11 cellular contexts compared by ENCODE assay signal in genomic region chr3:4943553-4943952, GRCh38. TPM values are rescaled to one million over a fixed set of nuclear protein-coding genes. Genes with fewer than 3 reads are reported as not detected.
DNase-seq lines count a peak whose midpoint lies in the region; ATAC-seq, FAIRE-seq and TF ChIP-seq lines count a peak whose summit lies in the region.
"Had no signal": no experiment of that assay in that cellular context is flagged by ENCODE, and none has a peak within 500 bp of the region (broad histone marks: within the 10 kb centered on the region; RNA-seq: fewer than 3 reads in every experiment).

No MANE protein-coding gene starts in this region.

- BruUV-seq in MCF 10A (replicated peaks; lab: Mats Ljungman, UMichigan) = no TSS peak

- peak; percentile 24 for DNase-seq in MCF 10A (ENCODE audit: unreplicated experiment)
- DNase-seq in breast epithelium (ENCODE audit: low spot score in 2 of 2) = no peak
- DNase-seq in urothelium cell line (ENCODE audit: low spot score) = peak; percentile 21
- DNase-seq in activated naive CD4-positive, alpha-beta T cell treated with anti-CD3 and anti-CD28 coated beads, Interleukin-2, amount 10 ng/mL, durations not matched to agents 7 days and 5 days = no peak
- DNase-seq: stimulated activated CD4-positive, alpha-beta T cell treated with anti-CD3 and anti-CD28 coated beads, Interleukin-12 subunit alpha, Interleukin-12 subunit beta, amount 100 ng/mL, for 4 hours had no signal

- no peak for TF ChIP-seq EP300 in gastroesophageal sphincter (IDR thresholded peaks at IDR 0.05)

- CTCF ChIA-PET in MCF 10A (lab: Yijun Ruan, JAX) = interaction anchor here (0.6 to 1.3 kb wide), 3 partner anchors 11 to 16 kb away, joined by 3 to 4 read pairs (median 3); no protein-coding TSS in a partner anchor
- CTCF ChIA-PET in activated naive CD4-positive, alpha-beta T cell treated with anti-CD3 and anti-CD28 coated beads, Interleukin-2, amount 10 ng/mL, durations not matched to agents 7 days and 5 days (lab: Charles Lee) = no interaction called here

- intact Hi-C loops in MCF 10A (cut with micrococcal nuclease) (no loop called here), breast epithelium (cut with DNase I; ENCODE audit: low total_unique reads) (no loop called here)

- no peaks in the 10 kb centered on the region for H3K4me1 ChIP-seq in breast epithelium
- H3K4me1 ChIP-seq in gastroesophageal sphincter = no peaks in the 10 kb centered on the region

- H3K27me3 Mint-ChIP-seq in MCF 10A (ENCODE audit: insufficient read depth, unreplicated experiment) = no peaks in the 10 kb centered on the region
- H3K27me3 Mint-ChIP-seq in activated naive CD4-positive, alpha-beta T cell treated with anti-CD3 and anti-CD28 coated beads, Interleukin-2, amount 10 ng/mL, durations not matched to agents 7 days and 5 days = peaks cover 3% of the 10 kb centered on the region
- no peaks in the 10 kb centered on the region for H3K27me3 Mint-ChIP-seq in activated T-helper 17 cell treated with anti-CD3 and anti-CD28 coated beads, Interleukin-2, amount 50 U/mL, for 72 hours
- H3K27me3 Mint-ChIP-seq: activated naive CD4-positive, alpha-beta T cell treated with anti-CD3 and anti-CD28 coated beads, Interleukin-2, amount 50 U/mL, for 24 hours; natural killer cell treated with Interleukin-12 subunit alpha and Interleukin-12 subunit beta and Interleukin-15 and Interleukin-18, amount 100 ng/mL, for 72 hours had no signal

- H3K9me3 Mint-ChIP-seq in MCF 10A (ENCODE audit: unreplicated experiment) = no peaks in the 10 kb centered on the region
- H3K9me3 Mint-ChIP-seq in activated naive CD4-positive, alpha-beta T cell treated with anti-CD3 and anti-CD28 coated beads, Interleukin-2, amount 10 ng/mL, durations not matched to agents 7 days and 5 days = no peaks in the 10 kb centered on the region
- no peaks in the 10 kb centered on the region for H3K9me3 Mint-ChIP-seq in activated T-helper 17 cell treated with anti-CD3 and anti-CD28 coated beads, Interleukin-2, amount 50 U/mL, for 72 hours
- H3K9me3 Mint-ChIP-seq: activated naive CD4-positive, alpha-beta T cell treated with anti-CD3 and anti-CD28 coated beads, Interleukin-2, amount 50 U/mL, for 24 hours; natural killer cell treated with Interleukin-12 subunit alpha and Interleukin-12 subunit beta and Interleukin-15 and Interleukin-18, amount 100 ng/mL, for 72 hours had no signal

- TF ChIP-seq POLR2A in breast epithelium (IDR thresholded peaks at IDR 0.05) = no peak
- no peak for TF ChIP-seq POLR2A in gastroesophageal sphincter (IDR thresholded peaks at IDR 0.05)

- H3K36me3 Mint-ChIP-seq in MCF 10A (ENCODE audit: insufficient read depth, unreplicated experiment) = no peaks in the 10 kb centered on the region
- H3K36me3 Mint-ChIP-seq in activated naive CD4-positive, alpha-beta T cell treated with anti-CD3 and anti-CD28 coated beads, Interleukin-2, amount 10 ng/mL, durations not matched to agents 7 days and 5 days = peaks cover 2% of the 10 kb centered on the region
- H3K36me3 Mint-ChIP-seq in activated T-helper 17 cell treated with anti-CD3 and anti-CD28 coated beads, Interleukin-2, amount 50 U/mL, for 72 hours (ENCODE audit: low read depth) = no peaks in the 10 kb centered on the region
- H3K36me3 Mint-ChIP-seq: activated naive CD4-positive, alpha-beta T cell treated with anti-CD3 and anti-CD28 coated beads, Interleukin-2, amount 50 U/mL, for 24 hours; natural killer cell treated with Interleukin-12 subunit alpha and Interleukin-12 subunit beta and Interleukin-15 and Interleukin-18, amount 100 ng/mL, for 72 hours had no signal

- WGBS in gastroesophageal sphincter (ENCODE audit: low coverage in 1 of 2), 2 donors = 88 to 100% methylated on average over 1 of the region's 1 CpG

- no peak overlapping the region for H3K27ac Mint-ChIP-seq in MCF 10A (ENCODE audit: low read depth, unreplicated experiment)
- no peak overlapping the region for H3K27ac Mint-ChIP-seq in activated naive CD4-positive, alpha-beta T cell treated with anti-CD3 and anti-CD28 coated beads, Interleukin-2, amount 10 ng/mL, durations not matched to agents 7 days and 5 days
- no peak overlapping the region for H3K27ac Mint-ChIP-seq in activated T-helper 17 cell treated with anti-CD3 and anti-CD28 coated beads, Interleukin-2, amount 50 U/mL, for 72 hours
- H3K27ac Mint-ChIP-seq: activated naive CD4-positive, alpha-beta T cell treated with anti-CD3 and anti-CD28 coated beads, Interleukin-2, amount 50 U/mL, for 24 hours had no signal

- no peaks in the 10 kb centered on the region for H3K4me1 Mint-ChIP-seq in MCF 10A (ENCODE audit: insufficient read depth, unreplicated experiment)
- no peaks in the 10 kb centered on the region for H3K4me1 Mint-ChIP-seq in activated naive CD4-positive, alpha-beta T cell treated with anti-CD3 and anti-CD28 coated beads, Interleukin-2, amount 10 ng/mL, durations not matched to agents 7 days and 5 days
- no peaks in the 10 kb centered on the region for H3K4me1 Mint-ChIP-seq in activated T-helper 17 cell treated with anti-CD3 and anti-CD28 coated beads, Interleukin-2, amount 50 U/mL, for 72 hours

- no peak for FAIRE-seq in urothelium cell line (lab: Jason Lieb, UNC)

- H3K9me3 ChIP-seq in breast epithelium (no peaks in the 10 kb centered on the region), gastroesophageal sphincter (no peaks in the 10 kb centered on the region)

- ATAC-seq in gastroesophageal sphincter = no peak
- ATAC-seq in HG03342 (IDR thresholded peaks at IDR 0.05; ENCODE audit: unreplicated experiment) = no peak
- no peak for ATAC-seq in activated T-helper 17 cell treated with anti-CD3 and anti-CD28 coated beads, Interleukin-2, amount 50 U/mL, for 72 hours (replicated peaks)
- ATAC-seq: natural killer cell treated with Interleukin-12 subunit alpha and Interleukin-12 subunit beta and Interleukin-15 and Interleukin-18, amount 100 ng/mL, for 72 hours had no signal

- no peaks in the 10 kb centered on the region for H3K27me3 ChIP-seq in breast epithelium
- no peaks in the 10 kb centered on the region for H3K27me3 ChIP-seq in gastroesophageal sphincter

- H3K4me3 ChIP-seq in breast epithelium (no peak overlapping the region), gastroesophageal sphincter (no peak overlapping the region)

- POLR2A ChIA-PET in MCF 10A (lab: Yijun Ruan, JAX) = interaction anchor here (0.7 kb wide), 1 partner anchor 91 kb away, joined by 3 read pairs; no protein-coding TSS in a partner anchor

- H3K36me3 ChIP-seq in breast epithelium (no peaks in the 10 kb centered on the region), gastroesophageal sphincter (no peaks in the 10 kb centered on the region)

- TF ChIP-seq CTCF in MCF 10A (IDR thresholded peaks at IDR 0.05; ENCODE audit: unreplicated experiment) (peak; percentile 8), breast epithelium (IDR thresholded peaks at IDR 0.05) (no peak), VCaP (conservative IDR thresholded peaks at IDR 0.05) (peak; percentile 48), gastroesophageal sphincter (IDR thresholded peaks at IDR 0.05) (peak; percentile 14 to 34 (median 21))

- no peak overlapping the region for H3K4me3 Mint-ChIP-seq in MCF 10A (ENCODE audit: unreplicated experiment)
- H3K4me3 Mint-ChIP-seq in activated naive CD4-positive, alpha-beta T cell treated with anti-CD3 and anti-CD28 coated beads, Interleukin-2, amount 10 ng/mL, durations not matched to agents 7 days and 5 days = no peak overlapping the region
- no peak overlapping the region for H3K4me3 Mint-ChIP-seq in activated T-helper 17 cell treated with anti-CD3 and anti-CD28 coated beads, Interleukin-2, amount 50 U/mL, for 72 hours
- H3K4me3 Mint-ChIP-seq: activated naive CD4-positive, alpha-beta T cell treated with anti-CD3 and anti-CD28 coated beads, Interleukin-2, amount 50 U/mL, for 24 hours; natural killer cell treated with Interleukin-12 subunit alpha and Interleukin-12 subunit beta and Interleukin-15 and Interleukin-18, amount 100 ng/mL, for 72 hours had no signal

- H3K27ac ChIP-seq in breast epithelium (no peak overlapping the region), VCaP (no peak overlapping the region), gastroesophageal sphincter (no peak overlapping the region)

RNA-seq across cellular contexts. Expression of gene BHLHE40, which starts 35.7 kb away (rescaled TPM):
- total RNA-seq in MCF 10A (2022) (16.8 and 27.9 TPM in 2 replicates), breast epithelium (100 to 1,000 TPM in 2 of 3 donors, 10 to 100 TPM in 1; 13.8 to 177 (median 135) TPM), gastroesophageal sphincter (10 to 100 TPM in 3 of 4 donors, 1 to 10 TPM in 1; 7.8 to 46.0 (median 14.0) TPM)
- 100 to 1,000 TPM; 217 to 527 TPM for total RNA-seq in activated T-helper 17 cell treated with anti-CD3 and anti-CD28 coated beads, Interleukin-2, amount 50 U/mL, for 72 hours

Comparison
In these comparisons a context has a peak if more than half of its experiments do, and no peak if none do; other contexts are left out.
1. DNase-seq: peak in MCF 10A (single experiment) and urothelium cell line (single experiment); none in breast epithelium (0 of 2) and activated naive CD4-positive, alpha-beta T cell treated with anti-CD3 and anti-CD28 coated beads, Interleukin-2, amount 10 ng/mL, durations not matched to agents 7 days and 5 days (single experiment).
2. CTCF ChIP-seq: peak in MCF 10A (single experiment), VCaP (single experiment) and gastroesophageal sphincter (4 of 4); none in breast epithelium (0 of 3).